ENCODE assay signal across 10 cellular contexts in genomic region chr20:5674176-5674660, GRCh38.
DNase-seq lines count a peak whose midpoint lies in the region; ATAC-seq and TF ChIP-seq lines count a peak whose summit lies in the region.
"Had no signal": no experiment of that assay in that cellular context is flagged by ENCODE, and none has a peak within 500 bp of the region (broad histone marks: within the 10 kb centered on the region; RNA-seq: fewer than 3 reads in every experiment).

No MANE protein-coding gene starts in this region.

- peaks cover 1% of the 10 kb centered on the region for H3K79me1 ChIP-seq in neuronal stem cell (ENCODE audit: low read depth, low read length)

- no peak overlapping the region for H3K4me3 Mint-ChIP-seq in activated CD8-positive, alpha-beta memory T cell treated with anti-CD3 and anti-CD28 coated beads, Interleukin-2, amount 10 ng/mL, durations not matched to agents 7 days and 5 days
- H3K4me3 Mint-ChIP-seq in activated naive CD8-positive, alpha-beta T cell treated with anti-CD3 and anti-CD28 coated beads, Interleukin-2, amount 50 U/mL, for 24 hours = no peak overlapping the region
- H3K4me3 Mint-ChIP-seq: CD4-positive, alpha-beta memory T cell had no signal

- no peak for TF ChIP-seq CTCF in dorsolateral prefrontal cortex (IDR thresholded peaks at IDR 0.05 in 54 of 56, conservative IDR thresholded peaks at IDR 0.05 in 2 of 56; ENCODE audit: low read depth in 1 of 56, partially characterized antibody in 56 of 56)
- TF ChIP-seq CTCF in psoas muscle (IDR thresholded peaks at IDR 0.05) = no peak

- H3K27me3 Mint-ChIP-seq in activated CD8-positive, alpha-beta memory T cell treated with anti-CD3 and anti-CD28 coated beads, Interleukin-2, amount 10 ng/mL, durations not matched to agents 7 days and 5 days = no peaks in the 10 kb centered on the region
- no peaks in the 10 kb centered on the region for H3K27me3 Mint-ChIP-seq in activated naive CD8-positive, alpha-beta T cell treated with anti-CD3 and anti-CD28 coated beads, Interleukin-2, amount 50 U/mL, for 24 hours
- H3K27me3 Mint-ChIP-seq: CD4-positive, alpha-beta memory T cell had no signal

- WGBS in psoas muscle, 3 donors = 70 to 87% (median 81%) methylated on average over 3 of the region's 3 CpGs
- WGBS in neuronal stem cell (ENCODE audit: extremely low coverage in 2 of 2, insufficient read length in 2 of 2, insufficient replicate concordance in 1 of 2), 2 donors = no CpG with 5 or more reads among the region's 3 CpGs

- H4K8ac ChIP-seq in neuronal stem cell (ENCODE audit: low read depth, low read length) = no peak overlapping the region

- H3K36me3 Mint-ChIP-seq in activated CD8-positive, alpha-beta memory T cell treated with anti-CD3 and anti-CD28 coated beads, Interleukin-2, amount 10 ng/mL, durations not matched to agents 7 days and 5 days = no peaks in the 10 kb centered on the region
- no peaks in the 10 kb centered on the region for H3K36me3 Mint-ChIP-seq in activated naive CD8-positive, alpha-beta T cell treated with anti-CD3 and anti-CD28 coated beads, Interleukin-2, amount 50 U/mL, for 24 hours (ENCODE audit: low read depth)
- H3K36me3 Mint-ChIP-seq: CD4-positive, alpha-beta memory T cell had no signal

- no peak overlapping the region for H2BK5ac ChIP-seq in neuronal stem cell (ENCODE audit: low read length)

- no peak overlapping the region for H2BK12ac ChIP-seq in neuronal stem cell (ENCODE audit: low read length)

- H2BK120ac ChIP-seq in neuronal stem cell (ENCODE audit: low read depth, low read length) = no peak overlapping the region

- peaks cover 4% of the 10 kb centered on the region for H3K4me1 Mint-ChIP-seq in activated CD8-positive, alpha-beta memory T cell treated with anti-CD3 and anti-CD28 coated beads, Interleukin-2, amount 10 ng/mL, durations not matched to agents 7 days and 5 days
- peaks cover 21% of the 10 kb centered on the region for H3K4me1 Mint-ChIP-seq in activated naive CD8-positive, alpha-beta T cell treated with anti-CD3 and anti-CD28 coated beads, Interleukin-2, amount 50 U/mL, for 24 hours

- H3K4me3 ChIP-seq in dorsolateral prefrontal cortex = no peak overlapping the region
- H3K4me3 ChIP-seq in psoas muscle = no peak overlapping the region
- H3K4me3 ChIP-seq in neuronal stem cell (ENCODE audit: low read length in 2 of 2) = no peak overlapping the region

- peak; percentile 55 for ATAC-seq in activated CD8-positive, alpha-beta memory T cell treated with anti-CD3 and anti-CD28 coated beads, Interleukin-2, amount 10 ng/mL, durations not matched to agents 7 days and 5 days
- ATAC-seq in HG02798 (IDR thresholded peaks at IDR 0.05; ENCODE audit: poor library complexity, unreplicated experiment) (peak; percentile 70), psoas muscle (no peak)
- ATAC-seq in activated naive CD8-positive, alpha-beta T cell treated with anti-CD3 and anti-CD28 coated beads, Interleukin-2, amount 50 U/mL, for 24 hours = peak; percentile 97

- H3K14ac ChIP-seq in neuronal stem cell (ENCODE audit: low read length) = no peak overlapping the region

- H3K4me2 ChIP-seq in neuronal stem cell (ENCODE audit: insufficient read depth, low read length, poor library complexity, severe bottlenecking) = no peak overlapping the region

- H4K91ac ChIP-seq in neuronal stem cell (ENCODE audit: low read depth, low read length, poor library complexity) = no peak overlapping the region

- H3K9me3 ChIP-seq in psoas muscle (no peaks in the 10 kb centered on the region), neuronal stem cell (replicated peaks in 1 of 2; ENCODE audit: control insufficient read depth in 2 of 2, insufficient read depth in 1 of 2, low read depth in 1 of 2, low read length in 2 of 2) (no peaks in the 10 kb centered on the region)

- H3K9ac ChIP-seq in neuronal stem cell (ENCODE audit: low read depth, low read length, poor library complexity) = no peak overlapping the region

- no peak overlapping the region for H2AFZ ChIP-seq in neuronal stem cell (ENCODE audit: low read length)

- no peak overlapping the region for H2AK5ac ChIP-seq in neuronal stem cell (ENCODE audit: low read depth, low read length)

- H3K27me3 ChIP-seq in dorsolateral prefrontal cortex = no peaks in the 10 kb centered on the region
- H3K27me3 ChIP-seq in psoas muscle (ENCODE audit: insufficient read depth in 3 of 3, low read length in 2 of 3) = no peaks in the 10 kb centered on the region
- H3K27me3 ChIP-seq in neuronal stem cell (ENCODE audit: control insufficient read depth in 3 of 3, insufficient read depth in 3 of 3, low read depth in 1 of 3, low read length in 3 of 3) = peaks cover 0 to 3% (median 0%) of the 10 kb centered on the region in 3 experiments

- CTCF ChIA-PET in activated CD8-positive, alpha-beta memory T cell treated with anti-CD3 and anti-CD28 coated beads, Interleukin-2, amount 10 ng/mL, durations not matched to agents 7 days and 5 days (lab: Charles Lee) = no interaction called here

- H3K4me1 ChIP-seq in psoas muscle (no peaks in the 10 kb centered on the region), neuronal stem cell (ENCODE audit: control insufficient read depth in 2 of 2, insufficient read depth in 1 of 2, low read depth in 1 of 2, low read length in 2 of 2) (no peaks in the 10 kb centered on the region)

- no peak overlapping the region for H3K27ac Mint-ChIP-seq in activated CD8-positive, alpha-beta memory T cell treated with anti-CD3 and anti-CD28 coated beads, Interleukin-2, amount 10 ng/mL, durations not matched to agents 7 days and 5 days
- H3K27ac Mint-ChIP-seq in activated naive CD8-positive, alpha-beta T cell treated with anti-CD3 and anti-CD28 coated beads, Interleukin-2, amount 50 U/mL, for 24 hours = peak overlapping the region; percentile 59

- H3K27ac ChIP-seq in dorsolateral prefrontal cortex (no peak overlapping the region), psoas muscle (no peak overlapping the region), neuronal stem cell (replicated peaks; ENCODE audit: low read length) (no peak overlapping the region)
- H3K27ac ChIP-seq: VCaP had no signal

- no peaks in the 10 kb centered on the region for H3K9me3 Mint-ChIP-seq in activated CD8-positive, alpha-beta memory T cell treated with anti-CD3 and anti-CD28 coated beads, Interleukin-2, amount 10 ng/mL, durations not matched to agents 7 days and 5 days (ENCODE audit: low read depth)
- no peaks in the 10 kb centered on the region for H3K9me3 Mint-ChIP-seq in activated naive CD8-positive, alpha-beta T cell treated with anti-CD3 and anti-CD28 coated beads, Interleukin-2, amount 50 U/mL, for 24 hours
- H3K9me3 Mint-ChIP-seq: CD4-positive, alpha-beta memory T cell had no signal

- H2BK15ac ChIP-seq in neuronal stem cell (ENCODE audit: low read length) = no peak overlapping the region

- no peak for DNase-seq in activated CD8-positive, alpha-beta memory T cell treated with anti-CD3 and anti-CD28 coated beads, Interleukin-2, amount 10 ng/mL, durations not matched to agents 7 days and 5 days
- no peak for DNase-seq in activated CD8-positive, alpha-beta memory T cell treated with anti-CD3 and anti-CD28 coated beads for 24 hours
- DNase-seq in NCI-H2196 treated with DMSO at 0.1 percent for 48 hours (lab: John Stamatoyannopoulos, UW; ENCODE audit: unreplicated experiment) = peak; percentile 40
- peak; percentile 19 for DNase-seq in activated naive CD8-positive, alpha-beta T cell treated with anti-CD3 and anti-CD28 coated beads, Interleukin-2, amount 50 U/mL, for 24 hours
- no peak for DNase-seq in dorsolateral prefrontal cortex
- DNase-seq in psoas muscle = no peak
- DNase-seq in neuronal stem cell (ENCODE audit: low spot score) = no peak

- H3K36me3 ChIP-seq in psoas muscle (ENCODE audit: insufficient read depth in 1 of 2, low read depth in 1 of 2) = no peaks in the 10 kb centered on the region
- no peaks in the 10 kb centered on the region for H3K36me3 ChIP-seq in neuronal stem cell (replicated peaks in 1 of 2; ENCODE audit: control insufficient read depth in 2 of 2, insufficient read depth in 2 of 2, low read length in 2 of 2)

- intact Hi-C loops in dorsolateral prefrontal cortex (cut with DNase I) (no loop called here), psoas muscle (cut with DNase I) (no loop called here)

- H3K4ac ChIP-seq in neuronal stem cell (ENCODE audit: low read length) = no peak overlapping the region

- no peak overlapping the region for H3K23ac ChIP-seq in neuronal stem cell (ENCODE audit: low read depth, low read length, poor library complexity)

- H3K18ac ChIP-seq in neuronal stem cell (ENCODE audit: low read length) = no peak overlapping the region

Comparison
In these comparisons a context has a peak if more than half of its experiments do, and no peak if none do; other contexts are left out.
1. ATAC-seq: peak in activated CD8-positive, alpha-beta memory T cell treated with anti-CD3 and anti-CD28 coated beads, Interleukin-2, amount 10 ng/mL, durations not matched to agents 7 days and 5 days (single experiment), HG02798 (single experiment) and activated naive CD8-positive, alpha-beta T cell treated with anti-CD3 and anti-CD28 coated beads, Interleukin-2, amount 50 U/mL, for 24 hours (single experiment); none in psoas muscle (0 of 4).
2. DNase-seq: peak in NCI-H2196 treated with DMSO at 0.1 percent for 48 hours (single experiment) and activated naive CD8-positive, alpha-beta T cell treated with anti-CD3 and anti-CD28 coated beads, Interleukin-2, amount 50 U/mL, for 24 hours (single experiment); none in activated CD8-positive, alpha-beta memory T cell treated with anti-CD3 and anti-CD28 coated beads, Interleukin-2, amount 10 ng/mL, durations not matched to agents 7 days and 5 days (single experiment), activated CD8-positive, alpha-beta memory T cell treated with anti-CD3 and anti-CD28 coated beads for 24 hours (single experiment), dorsolateral prefrontal cortex (0 of 10), psoas muscle (0 of 2) and neuronal stem cell (single experiment).